12 cellular contexts compared by ENCODE assay signal in the genomic region with DNA sequence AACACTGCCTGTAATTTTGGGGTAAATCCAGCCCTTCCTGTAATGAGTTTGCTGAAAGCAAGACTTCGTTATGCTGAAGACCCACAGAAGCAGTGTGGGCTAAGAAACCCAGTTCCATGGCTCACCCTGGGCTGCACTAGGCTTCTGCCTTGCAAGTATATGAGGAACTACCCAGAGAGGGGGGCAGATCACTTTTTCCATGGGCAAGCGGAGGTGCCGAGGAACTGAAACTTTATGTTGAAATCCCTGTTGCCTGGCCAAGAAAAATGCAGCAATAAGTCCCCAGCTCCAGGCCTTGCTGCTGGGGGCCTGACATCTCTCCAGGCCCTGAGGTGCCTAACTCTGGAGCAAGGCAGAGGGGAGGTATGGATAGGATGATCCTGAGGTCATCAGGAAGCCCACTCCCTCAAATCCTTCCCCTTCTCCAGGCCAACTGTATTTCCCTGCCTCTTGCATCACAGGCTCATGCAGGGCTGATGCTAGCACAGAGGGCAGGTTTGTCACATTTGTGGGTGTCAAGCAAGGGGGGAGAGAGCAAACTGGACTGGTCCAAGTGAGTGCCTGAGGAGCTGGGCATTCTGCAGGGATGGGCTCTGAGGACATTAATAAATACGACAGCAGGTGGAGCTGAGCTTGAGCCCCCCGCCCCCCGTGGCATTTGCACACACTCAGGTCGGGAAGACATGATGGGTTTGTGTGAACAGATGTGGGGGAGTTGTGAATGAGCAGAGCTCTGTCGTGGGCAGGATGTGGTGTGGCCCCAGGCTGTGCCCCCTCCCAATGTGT. TPM values are rescaled to one million over a fixed set of nuclear protein-coding genes. Genes with fewer than 3 reads are reported as not detected.
DNase-seq lines count a peak whose midpoint lies in the region; ATAC-seq and TF ChIP-seq lines count a peak whose summit lies in the region.
"Had no signal": no experiment of that assay in that cellular context is flagged by ENCODE, and none has a peak within 500 bp of the region (broad histone marks: within the 10 kb centered on the region; RNA-seq: fewer than 3 reads in every experiment).

No MANE protein-coding gene starts in this region.

- no peaks in the 10 kb centered on the region for H3K9me3 Mint-ChIP-seq in activated CD4-positive, alpha-beta T cell treated with anti-CD3 and anti-CD28 coated beads, Interleukin-2, amount 10 ng/mL, durations not matched to agents 7 days and 5 days
- no peaks in the 10 kb centered on the region; a peak in 2 of 5 replicates for H3K9me3 Mint-ChIP-seq in H9
- no peaks in the 10 kb centered on the region for H3K9me3 Mint-ChIP-seq in Calu3 (ENCODE audit: low read depth, unreplicated experiment)

- H3K4me3 ChIP-seq in adrenal gland (no peak overlapping the region), lung (no peak overlapping the region), tibial artery (no peak overlapping the region), A673 (ENCODE audit: low read depth, low read length, poor library complexity, severe bottlenecking) (no peak overlapping the region)
- H3K4me3 ChIP-seq: A549, HAP-1 had no signal

- no peak overlapping the region for H4K8ac ChIP-seq in H9 (replicated peaks; ENCODE audit: insufficient read length, low read depth, low read length)

- peaks cover 8 to 49% of the 10 kb centered on the region in 2 donors for H3K4me1 ChIP-seq in adrenal gland (replicated peaks in 1 of 2)
- H3K4me1 ChIP-seq in lung (ENCODE audit: control insufficient read depth in 2 of 2, insufficient read depth in 2 of 2, low read length in 2 of 2) = peaks cover 27 to 34% of the 10 kb centered on the region in 2 donors
- H3K4me1 ChIP-seq in tibial artery = peaks cover 0 to 64% (median 55%) of the 10 kb centered on the region in 4 donors
- peaks cover 20% of the 10 kb centered on the region for H3K4me1 ChIP-seq in H9 (ENCODE audit: insufficient read depth, low read length)
- no peaks in the 10 kb centered on the region for H3K4me1 ChIP-seq in A673 (ENCODE audit: insufficient read depth, low read length, poor library complexity, severe bottlenecking)

- BruUV-seq in Calu3 (replicated peaks; lab: Mats Ljungman, UMichigan) (no TSS peak), A673 (replicated peaks; lab: Mats Ljungman, UMichigan) (no TSS peak)

- H3K79me1 ChIP-seq in H9 (ENCODE audit: insufficient read depth, low read depth, low read length, poor library complexity, severe bottlenecking) = no peaks in the 10 kb centered on the region

- H3K9ac ChIP-seq in H9 (ENCODE audit: extremely low read depth, insufficient read length, low read length) = no peak overlapping the region

- peak; percentile 36 for ATAC-seq in lung (ENCODE audit: insufficient read depth, low FRiP score)
- ATAC-seq: A549 had no signal

- H3K23ac ChIP-seq in H9 (ENCODE audit: insufficient read length, low read depth, low read length) = no peak overlapping the region

- H3K27ac Mint-ChIP-seq in activated CD4-positive, alpha-beta T cell treated with anti-CD3 and anti-CD28 coated beads, Interleukin-2, amount 10 ng/mL, durations not matched to agents 7 days and 5 days = peak overlapping the region; percentile 68
- H3K27ac Mint-ChIP-seq in H9 (no peak overlapping the region; a peak in 1 of 7 replicates), Calu3 (ENCODE audit: unreplicated experiment) (no peak overlapping the region)

- no peaks in the 10 kb centered on the region for H3K23me2 ChIP-seq in H9 (ENCODE audit: insufficient read length, low read depth, low read length, poor library complexity, severe bottlenecking)

- DNase-seq in activated CD4-positive, alpha-beta T cell treated with anti-CD3 and anti-CD28 coated beads, Interleukin-2, amount 10 ng/mL, durations not matched to agents 7 days and 5 days = peak; percentile 23
- no peak for DNase-seq in activated CD4-positive, alpha-beta T cell treated with anti-CD3 and anti-CD28 coated beads for 4 hours
- DNase-seq in adrenal gland (peak in 6 of 7 donors; percentile 47 to 75 (median 63)), lung (ENCODE audit: low spot score) (no peak), tibial artery (peak; percentile 84 to 88), H9 (no peak), Calu3 (no peak), A673 (ENCODE audit: low spot score) (no peak)
- DNase-seq: cortex of kidney had no signal

- no peaks in the 10 kb centered on the region for H4K20me1 ChIP-seq in H9 (ENCODE audit: control insufficient read depth, insufficient read depth, insufficient read length)

- H3T11ph ChIP-seq in H9 (ENCODE audit: low read length) = no peak overlapping the region

- no peak overlapping the region for H3K56ac ChIP-seq in H9 (ENCODE audit: insufficient read length, low read depth, low read length)

- H3K36me3 Mint-ChIP-seq in activated CD4-positive, alpha-beta T cell treated with anti-CD3 and anti-CD28 coated beads, Interleukin-2, amount 10 ng/mL, durations not matched to agents 7 days and 5 days (ENCODE audit: low read depth) = no peaks in the 10 kb centered on the region
- peaks cover 7 to 27% (median 13%) of the 10 kb centered on the region in 3 experiments; a peak in 6 of 7 replicates for H3K36me3 Mint-ChIP-seq in H9 (ENCODE audit: insufficient read depth in 1 of 3, low read depth in 3 of 3)
- H3K36me3 Mint-ChIP-seq in Calu3 (ENCODE audit: insufficient read depth, unreplicated experiment) = no peaks in the 10 kb centered on the region

- H4K5ac ChIP-seq in H9 (ENCODE audit: insufficient read length, low read depth, low read length) = no peak overlapping the region

- no peaks in the 10 kb centered on the region for H3K79me2 ChIP-seq in H9 (ENCODE audit: insufficient read depth, low read length)

- no peak overlapping the region for H2AK5ac ChIP-seq in H9 (ENCODE audit: insufficient read length, low read length)

- H3K4me3 Mint-ChIP-seq in activated CD4-positive, alpha-beta T cell treated with anti-CD3 and anti-CD28 coated beads, Interleukin-2, amount 10 ng/mL, durations not matched to agents 7 days and 5 days = no peak overlapping the region
- no peak overlapping the region for H3K4me3 Mint-ChIP-seq in H9
- H3K4me3 Mint-ChIP-seq in Calu3 (ENCODE audit: low read depth, unreplicated experiment) = no peak overlapping the region

- TF ChIP-seq POLR2A in adrenal gland (IDR thresholded peaks at IDR 0.05) = no peak

- H2AFZ ChIP-seq in H9 (ENCODE audit: low read length) = no peak overlapping the region

- WGBS in adrenal gland, 4 donors = 62 to 76% (median 64%) methylated on average over 7 to 8 of the region's 8 CpGs
- 20 to 56% methylated on average over 8 of the region's 8 CpGs for WGBS in lung, 2 donors
- WGBS in H9 (ENCODE audit: extremely low coverage, insufficient read length, low lambda C conversion rate) = no CpG with 5 or more reads among the region's 8 CpGs

- H3K9me3 ChIP-seq in adrenal gland (replicated peaks in 1 of 3) (no peaks in the 10 kb centered on the region), lung (ENCODE audit: control insufficient read depth in 2 of 2, insufficient read depth in 1 of 2, low read length in 1 of 2) (peaks cover 0 to 2% of the 10 kb centered on the region in 2 donors), tibial artery (no peaks in the 10 kb centered on the region), H9 (ENCODE audit: control insufficient read depth, low read depth, low read length) (no peaks in the 10 kb centered on the region), A673 (ENCODE audit: low read depth, low read length, poor library complexity, severe bottlenecking) (no peaks in the 10 kb centered on the region)
- H3K9me3 ChIP-seq: A549, HAP-1 had no signal

- no peak for TF ChIP-seq CTCF in adrenal gland (IDR thresholded peaks at IDR 0.05)
- no peak for TF ChIP-seq CTCF in lung (IDR thresholded peaks at IDR 0.05; ENCODE audit: control extremely low read depth, extremely low read depth)
- TF ChIP-seq CTCF in tibial artery (IDR thresholded peaks at IDR 0.05) = no peak
- no peak for TF ChIP-seq CTCF in H9 (conservative IDR thresholded peaks at IDR 0.05)
- TF ChIP-seq CTCF in Calu3 (IDR thresholded peaks at IDR 0.05; ENCODE audit: unreplicated experiment) = no peak
- TF ChIP-seq CTCF in A673 (conservative IDR thresholded peaks at IDR 0.05; ENCODE audit: low read depth, low read length) = no peak

- H3K27me3 Mint-ChIP-seq in activated CD4-positive, alpha-beta T cell treated with anti-CD3 and anti-CD28 coated beads, Interleukin-2, amount 10 ng/mL, durations not matched to agents 7 days and 5 days = no peaks in the 10 kb centered on the region
- no peaks in the 10 kb centered on the region for H3K27me3 Mint-ChIP-seq in H9 (ENCODE audit: low read depth)
- H3K27me3 Mint-ChIP-seq in Calu3 (ENCODE audit: unreplicated experiment) = no peaks in the 10 kb centered on the region

- no peak overlapping the region; the same call in 1 of the 2 replicates for H3K14ac ChIP-seq in H9 (ENCODE audit: insufficient read depth, low read length)

- H3K4ac ChIP-seq in H9 (ENCODE audit: low read depth, low read length) = no peak overlapping the region

- intact Hi-C loops in adrenal gland (cut with DNase I) = no loop called here
- intact Hi-C loops in tibial artery (cut with DNase I; ENCODE audit: low total_unique reads) = no loop called here
- intact Hi-C loops in Calu3 (cut with micrococcal nuclease; ENCODE audit: unreplicated experiment) = no loop called here
- intact Hi-C loops in A673 (cut with micrococcal nuclease; ENCODE audit: unreplicated experiment) = no loop called here

- H2BK15ac ChIP-seq in H9 (ENCODE audit: low read depth, low read length) = no peak overlapping the region

- H3K36me3 ChIP-seq in adrenal gland (replicated peaks in 1 of 2) (peaks cover 0 to 13% of the 10 kb centered on the region in 2 donors), lung (ENCODE audit: control insufficient read depth in 2 of 2, insufficient read depth in 2 of 2, low read length in 2 of 2) (peaks cover 0 to 23% of the 10 kb centered on the region in 2 donors), tibial artery (peaks cover 16 to 32% (median 31%) of the 10 kb centered on the region in 3 donors), A673 (ENCODE audit: insufficient read depth, low read length, poor library complexity, severe bottlenecking) (no peaks in the 10 kb centered on the region)
- H3K36me3 ChIP-seq: HAP-1 had no signal

- H3K27ac ChIP-seq in adrenal gland = peak overlapping the region in 3 of 5 donors; percentile 41 to 80 (median 79)
- peak overlapping the region; percentile 53 to 69 for H3K27ac ChIP-seq in lung (ENCODE audit: low read depth in 1 of 2, low read length in 1 of 2)
- peak overlapping the region; percentile 71 to 83 for H3K27ac ChIP-seq in tibial artery
- H3K27ac ChIP-seq in H9 (ENCODE audit: insufficient read length, low read depth, low read length) = no peak overlapping the region
- H3K27ac ChIP-seq in A673 (ENCODE audit: low read depth, low read length, poor library complexity, severe bottlenecking) = no peak overlapping the region
- H3K27ac ChIP-seq: A549 had no signal

- H3K27me3 ChIP-seq in adrenal gland (no peaks in the 10 kb centered on the region), lung (ENCODE audit: control insufficient read depth, insufficient read depth) (no peaks in the 10 kb centered on the region), tibial artery (no peaks in the 10 kb centered on the region), H9 (ENCODE audit: insufficient read depth, low read length) (no peaks in the 10 kb centered on the region), A673 (replicated peaks; ENCODE audit: insufficient read depth, low read depth, low read length, poor library complexity) (no peaks in the 10 kb centered on the region)

- H2BK5ac ChIP-seq in H9 (ENCODE audit: insufficient read length, low read length) = no peak overlapping the region

- no peak overlapping the region for H2BK120ac ChIP-seq in H9 (ENCODE audit: low read depth, low read length, poor library complexity, severe bottlenecking)

- no peak overlapping the region for H3K4me2 ChIP-seq in H9 (ENCODE audit: insufficient read depth, insufficient read length, low read length)
- H3K4me2 ChIP-seq: A549 had no signal

- no peak overlapping the region for H3K18ac ChIP-seq in H9 (ENCODE audit: insufficient read length, low read depth, low read length)

- H2BK20ac ChIP-seq in H9 (ENCODE audit: low read depth, low read length, poor library complexity, severe bottlenecking) = no peak overlapping the region

- no peak overlapping the region for H2BK12ac ChIP-seq in H9 (ENCODE audit: insufficient read length, low read depth, low read length)

- no peak overlapping the region for H4K91ac ChIP-seq in H9 (ENCODE audit: insufficient read length, low read depth, low read length)

- POLR2A ChIA-PET in activated CD4-positive, alpha-beta T cell treated with anti-CD3 and anti-CD28 coated beads, Interleukin-2, amount 10 ng/mL, durations not matched to agents 7 days and 5 days (lab: Charles Lee) = no interaction called here
- POLR2A ChIA-PET in A673 (lab: Charles Lee; ENCODE audit: low non-redundant PET) = interaction anchor here (0.6 kb wide), 1 partner anchor 475 kb away, joined by 4 read pairs; no protein-coding TSS in a partner anchor

- peaks cover 23% of the 10 kb centered on the region for H3K4me1 Mint-ChIP-seq in activated CD4-positive, alpha-beta T cell treated with anti-CD3 and anti-CD28 coated beads, Interleukin-2, amount 10 ng/mL, durations not matched to agents 7 days and 5 days
- H3K4me1 Mint-ChIP-seq in H9 = peaks cover 46 to 49% of the 10 kb centered on the region in 2 experiments
- H3K4me1 Mint-ChIP-seq in Calu3 (ENCODE audit: low read depth, unreplicated experiment) = peaks cover 24% of the 10 kb centered on the region

- CTCF ChIA-PET in activated CD4-positive, alpha-beta T cell treated with anti-CD3 and anti-CD28 coated beads, Interleukin-2, amount 10 ng/mL, durations not matched to agents 7 days and 5 days (lab: Charles Lee) = interaction anchor here (0.8 to 4.2 kb wide), 5 partner anchors 11 to 36 kb away, joined by 3 to 17 read pairs (median 3); a partner anchor contains a TSS
- CTCF ChIA-PET in Calu3 (lab: Charles Lee) (interaction anchor here (0.7 kb wide), 1 partner anchor 19 kb away, joined by 3 read pairs; no protein-coding TSS in a partner anchor), A673 (lab: Charles Lee) (no interaction called here)

RNA-seq across cellular contexts. Expression of a gene that starts 8.7 kb away (rescaled TPM):
- total RNA-seq in activated CD4-positive, alpha-beta T cell treated with anti-CD3 and anti-CD28 coated beads, Interleukin-2, amount 10 ng/mL, durations not matched to agents 7 days and 5 days = under 1 TPM; 0.42 to 0.52 TPM
- total RNA-seq in adrenal gland = 10 to 100 TPM in 7 of 8 donors, 1 to 10 TPM in 1; 6.6 to 38.8 (median 25.0) TPM
- polyA plus RNA-seq in adrenal gland = 10 to 100 TPM in 2 of 3 donors, 1 to 10 TPM in 1; 5.2 to 47.5 (median 38.3) TPM
- total RNA-seq in lung = 10 to 100 TPM; 38.8 to 44.3 TPM
- 10 to 100 TPM; 19.5 to 55.4 TPM for polyA plus RNA-seq in lung
- total RNA-seq in H9 (2021) = 11.3 and 11.5 TPM in 2 replicates
- 2.2 and 2.4 TPM in 2 replicates for total RNA-seq in Calu3 (2022)
- total RNA-seq in A673 (2021) = 0.71 and 1.6 TPM in 2 replicates

RNA-seq across cellular contexts. Expression of a gene that starts 10.3 kb away (rescaled TPM):
- under 1 TPM; 0.22 to 0.33 TPM for total RNA-seq in activated CD4-positive, alpha-beta T cell treated with anti-CD3 and anti-CD28 coated beads, Interleukin-2, amount 10 ng/mL, durations not matched to agents 7 days and 5 days
- total RNA-seq in adrenal gland (100 to 1,000 TPM in 4 of 8 donors, 10 to 100 TPM in 4; 13.2 to 179 (median 95.2) TPM), lung (100 to 1,000 TPM in 1 of 2 donors, 10 to 100 TPM in 1; 37.0 to 149 TPM), H9 (2021) (1.7 and 2.4 TPM in 2 replicates), Calu3 (2022) (11.1 and 16.5 TPM in 2 replicates), A673 (2021) (0.54 and 1.1 TPM in 2 replicates)
- polyA plus RNA-seq in adrenal gland (10 to 100 TPM; 17.6 to 86.8 (median 18.2) TPM), lung (10 to 100 TPM; 48.3 to 91.9 TPM)

RNA-seq across cellular contexts. Expression of a gene that starts 32.4 kb away (rescaled TPM):
- total RNA-seq in activated CD4-positive, alpha-beta T cell treated with anti-CD3 and anti-CD28 coated beads, Interleukin-2, amount 10 ng/mL, durations not matched to agents 7 days and 5 days = 10 to 100 TPM; 26.9 to 29.7 TPM
- total RNA-seq in adrenal gland (10 to 100 TPM in 7 of 8 donors, 1 to 10 TPM in 1; 8.0 to 17.3 (median 13.2) TPM), lung (10 to 100 TPM; 17.7 to 40.7 TPM), H9 (2021) (36.9 and 37.6 TPM in 2 replicates), Calu3 (2022) (10.8 and 11.9 TPM in 2 replicates), A673 (2021) (41.8 and 42.1 TPM in 2 replicates)
- polyA plus RNA-seq in adrenal gland (10 to 100 TPM; 10.9 to 21.3 (median 11.7) TPM), lung (10 to 100 TPM; 16.8 to 18.6 TPM)

RNA-seq across cellular contexts. Expression of a gene that starts 57.2 kb away (rescaled TPM):
- not detected for total RNA-seq in activated CD4-positive, alpha-beta T cell treated with anti-CD3 and anti-CD28 coated beads, Interleukin-2, amount 10 ng/mL, durations not matched to agents 7 days and 5 days
- total RNA-seq in adrenal gland (not detected), lung (under 1 TPM in 1 of 2 donors, not detected in 1; 0.11 TPM), H9 (2021) (not detected in 2 replicates), Calu3 (2022) (not detected in 2 replicates), A673 (2021) (0.80 and 1.4 TPM in 2 replicates)
- polyA plus RNA-seq in adrenal gland (not detected), lung (under 1 TPM; 0.02 to 0.04 TPM)
- total RNA-seq: RPMI7951 had no signal
- polyA plus RNA-seq: A549 had no signal

Comparison
In these comparisons a context has a peak if more than half of its experiments do, and no peak if none do; other contexts are left out.
1. DNase-seq: peak in activated CD4-positive, alpha-beta T cell treated with anti-CD3 and anti-CD28 coated beads, Interleukin-2, amount 10 ng/mL, durations not matched to agents 7 days and 5 days (single experiment), adrenal gland (6 of 7) and tibial artery (2 of 2); none in activated CD4-positive, alpha-beta T cell treated with anti-CD3 and anti-CD28 coated beads for 4 hours (0 of 2), lung (single experiment), H9 (single experiment), Calu3 (single experiment) and A673 (single experiment).
2. H3K27ac ChIP-seq: peak in adrenal gland (3 of 5), lung (2 of 2) and tibial artery (2 of 2); none in H9 (single experiment) and A673 (single experiment).